ENCODE assay signal across 12 cellular contexts in genomic region chr1:226696552-226696951, GRCh38. TPM values are rescaled to one million over a fixed set of nuclear protein-coding genes. Genes with fewer than 3 reads are reported as not detected.
DNase-seq lines count a peak whose midpoint lies in the region; ATAC-seq and TF ChIP-seq lines count a peak whose summit lies in the region.
"Had no signal": no experiment of that assay in that cellular context is flagged by ENCODE, and none has a peak within 500 bp of the region (broad histone marks: within the 10 kb centered on the region; RNA-seq: fewer than 3 reads in every experiment).

No MANE protein-coding gene starts in this region.

- no peaks in the 10 kb centered on the region for H3K36me3 ChIP-seq in esophagus (ENCODE audit: control insufficient read depth in 2 of 2, insufficient read depth in 2 of 2, low read length in 1 of 2)
- H3K36me3 ChIP-seq: thyroid gland had no signal

- ATAC-seq in SK-N-SH treated with all-trans-retinoic acid at 6 μM for 48 hours = no peak

- CTCF ChIA-PET in RWPE1 (lab: Yijun Ruan, JAX) = interaction anchor here (0.6 to 0.7 kb wide), 3 partner anchors 33 to 1251 kb away, joined by 3 to 5 read pairs (median 4); no protein-coding TSS in a partner anchor

- no peaks in the 10 kb centered on the region for H3K27me3 ChIP-seq in esophagus (ENCODE audit: control insufficient read depth in 1 of 2, insufficient read depth in 2 of 2, low read length in 2 of 2)
- H3K27me3 ChIP-seq: thyroid gland had no signal

- 75 to 91% methylated on average over 7 of the region's 7 CpGs for WGBS in esophagus, 2 donors

- peaks cover 16 to 26% of the 10 kb centered on the region in 2 donors for H3K4me1 ChIP-seq in esophagus (ENCODE audit: control insufficient read depth in 2 of 2, insufficient read depth in 2 of 2, low read length in 1 of 2)

- DNase-seq in NCI-H2227 (lab: John Stamatoyannopoulos, UW; ENCODE audit: unreplicated experiment) (peak; percentile 25), NCI-H2227 treated with DMSO at 0.1 percent for 48 hours (lab: John Stamatoyannopoulos, UW) (no peak), RWPE1 (ENCODE audit: low spot score) (no peak), NCI-H1694 treated with DMSO at 0.1 percent for 48 hours (lab: John Stamatoyannopoulos, UW) (no peak), SIG-M5 treated with dmso at 0.1 percent for 504 hours (lab: John Stamatoyannopoulos, UW; ENCODE audit: unreplicated experiment) (no peak)
- DNase-seq: endodermal cell, left cardiac atrium, NCI-H1092 treated with DMSO at 0.1 percent for 48 hours, thyroid gland had no signal

- no peak for TF ChIP-seq CTCF in RWPE1 (conservative IDR thresholded peaks at IDR 0.05; ENCODE audit: low read depth)

- POLR2A ChIA-PET in RWPE1 (lab: Yijun Ruan, JAX; ENCODE audit: low non-redundant PET) = interaction anchor here (0.6 kb wide), 1 partner anchor 22 kb away, joined by 5 read pairs; no protein-coding TSS in a partner anchor

- no peaks in the 10 kb centered on the region for H3K9me3 ChIP-seq in esophagus (ENCODE audit: control insufficient read depth in 2 of 2, insufficient read depth in 1 of 2, low read depth in 1 of 2, low read length in 1 of 2)
- H3K9me3 ChIP-seq: thyroid gland had no signal

- H3K4me3 ChIP-seq in esophagus (ENCODE audit: low read depth in 1 of 2, low read length in 2 of 2) (no peak overlapping the region), skin epidermis (no peak overlapping the region)
- H3K4me3 ChIP-seq: thyroid gland had no signal

- H3K27ac ChIP-seq in RWPE1 (peak overlapping the region; percentile 78), esophagus (ENCODE audit: low read depth in 2 of 2, low read length in 1 of 2) (peak overlapping the region; percentile 79 to 89), skin epidermis (peak overlapping the region in 13 of 21 experiments; percentile 4 to 66 (median 38))
- H3K27ac ChIP-seq: thyroid gland had no signal

TF ChIP-seq in SK-N-SH treated with all-trans-retinoic acid at 6 μM for 48 hours, 23 proteins besides CTCF, POLR2A, EP300 and RAD21:
- no peak for TF ChIP-seq ISL1 (CRISPR knock-in tag; IDR thresholded peaks at IDR 0.05)
- TF ChIP-seq ESRRG (CRISPR knock-in tag; IDR thresholded peaks at IDR 0.05) = no peak
- TF ChIP-seq TOX (CRISPR knock-in tag; IDR thresholded peaks at IDR 0.05; ENCODE audit: borderline replicate concordance) = no peak
- no peak for TF ChIP-seq ZFP3 (CRISPR knock-in tag; IDR thresholded peaks at IDR 0.05)
- no peak for TF ChIP-seq TSHZ2 (CRISPR knock-in tag; IDR thresholded peaks at IDR 0.05)
- TF ChIP-seq ZFP30 (CRISPR knock-in tag; IDR thresholded peaks at IDR 0.05) = no peak
- TF ChIP-seq CSDC2 (CRISPR knock-in tag; IDR thresholded peaks at IDR 0.05) = no peak
- TF ChIP-seq ZNF70 (CRISPR knock-in tag; IDR thresholded peaks at IDR 0.05) = no peak
- no peak for TF ChIP-seq RARB (CRISPR knock-in tag; IDR thresholded peaks at IDR 0.05)
- no peak for TF ChIP-seq GLIS3 (CRISPR knock-in tag; IDR thresholded peaks at IDR 0.05)
- TF ChIP-seq CSRNP3 (CRISPR knock-in tag; IDR thresholded peaks at IDR 0.05) = no peak
- TF ChIP-seq TCF4 (CRISPR knock-in tag; IDR thresholded peaks at IDR 0.05; ENCODE audit: borderline replicate concordance) = no peak
- TF ChIP-seq SNAI2 (CRISPR knock-in tag; IDR thresholded peaks at IDR 0.05) = no peak
- TF ChIP-seq PPARA (CRISPR knock-in tag; IDR thresholded peaks at IDR 0.05; ENCODE audit: borderline replicate concordance) = no peak
- no peak for TF ChIP-seq BACH2 (CRISPR knock-in tag; IDR thresholded peaks at IDR 0.05; ENCODE audit: borderline replicate concordance)

RNA-seq across cellular contexts. Expression of gene ITPKB, which starts 42.5 kb away (rescaled TPM):
- polyA plus RNA-seq in esophagus = 1 to 10 TPM; 6.5 to 8.1 TPM
